ENCODE assay signal across 27 cellular contexts in genomic region chr11:106121570-106122320, GRCh38.
"Had no signal": no experiment of that assay in that cellular context is flagged by ENCODE, and none has a peak within 500 bp of the region (broad histone marks: within the 10 kb centered on the region; RNA-seq: fewer than 3 reads in every experiment).

No MANE protein-coding gene starts in this region.

- H3K4me3 ChIP-seq: gastroesophageal sphincter, left lung, lower lobe of right lung, neural progenitor cell, psoas muscle, right atrium auricular region, smooth muscle cell, tibial nerve had no signal

- H3K4me2 ChIP-seq: neural progenitor cell, smooth muscle cell had no signal

- FAIRE-seq: astrocyte had no signal

- H3K27ac ChIP-seq: gastroesophageal sphincter, left lung, lower lobe of right lung, neural progenitor cell, parathyroid adenoma, psoas muscle, right atrium auricular region, tibial nerve had no signal

- ATAC-seq: activated CD4-positive, alpha-beta T cell treated with anti-CD3 and anti-CD28 coated beads for 36 hours; effector memory CD8-positive, alpha-beta T cell; gastroesophageal sphincter; left lung; lower lobe of right lung; natural killer cell; psoas muscle had no signal

- DNase-seq: activated B cell treated with CpG ODN at 0.5 μM for 24 hours; activated CD4-positive, alpha-beta T cell treated with anti-CD3 and anti-CD28 coated beads for 36 hours; activated effector memory CD4-positive, alpha-beta T cell treated with Interleukin-2 at 50 U/mL for 16 hours; activated naive CD4-positive, alpha-beta T cell treated with Interleukin-2 at 50 U/mL for 16 hours; activated naive CD8-positive, alpha-beta T cell treated with anti-CD3 and anti-CD28 coated beads, Interleukin-2, amount 10 ng/mL, durations not matched to agents 7 days and 5 days; activated T-cell treated with anti-CD3 and anti-CD28 coated beads for 4 hours; amniotic stem cell; caudate nucleus; cortex of kidney; effector memory CD8-positive, alpha-beta T cell; erythroblast; hypothalamus; left lung; lower lobe of right lung; mesendoderm; natural killer cell; occipital lobe; psoas muscle; stimulated activated naive CD4-positive, alpha-beta T cell; T-helper 1 cell had no signal

- H3K4me1 ChIP-seq: gastroesophageal sphincter, left lung, lower lobe of right lung, neural progenitor cell, parathyroid adenoma, psoas muscle, right atrium auricular region, tibial nerve had no signal

- H3K9me3 ChIP-seq: gastroesophageal sphincter, left lung, lower lobe of right lung, psoas muscle, right atrium auricular region, tibial nerve had no signal
